In the genomic region with DNA sequence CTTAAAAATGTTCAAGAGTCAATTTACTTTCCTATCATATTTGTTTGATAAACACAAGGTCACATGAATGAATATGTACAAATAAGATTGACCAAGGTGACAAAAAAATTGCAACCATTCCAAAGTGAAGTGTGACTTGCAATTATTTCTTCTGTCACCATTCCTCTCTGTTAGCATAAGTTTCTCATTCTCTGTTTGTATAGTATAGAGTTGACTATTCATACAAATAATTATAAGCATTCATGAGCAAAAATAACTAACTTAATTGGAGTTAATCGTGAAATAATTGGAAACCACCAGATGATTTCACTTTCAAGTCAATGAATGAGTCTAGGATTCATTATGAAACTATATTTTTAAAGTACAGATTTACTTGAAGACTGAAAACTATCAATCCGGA, we compare ENCODE assay signal across 31 cellular contexts.
"Had no signal": no experiment of that assay in that cellular context is flagged by ENCODE, and none has a peak within 500 bp of the region (broad histone marks: within the 10 kb centered on the region; RNA-seq: fewer than 3 reads in every experiment).

No MANE protein-coding gene starts in this region.

- H3K27ac ChIP-seq: ascending aorta, cardiac muscle cell, PC-9, RWPE1 had no signal

- ATAC-seq: activated CD8-positive, alpha-beta T cell treated with anti-CD3 and anti-CD28 coated beads for 36 hours; Right ventricle myocardium inferior had no signal

- DNase-seq: activated CD4-positive, alpha-beta T cell treated with anti-CD3 and anti-CD28 coated beads, Interleukin-2, amount 10 ng/mL, durations not matched to agents 24 days and 14 days; activated CD4-positive, alpha-beta T cell treated with anti-CD3 and anti-CD28 coated beads, Interleukin-2, amount 50 U/mL, for 4 hours; activated CD8-positive, alpha-beta T cell treated with anti-CD3 and anti-CD28 coated beads for 36 hours; activated gamma-delta T cell; activated naive CD4-positive, alpha-beta T cell treated with Interleukin-2 at 50 U/mL for 16 hours; activated naive CD8-positive, alpha-beta T cell treated with anti-CD3 and anti-CD28 coated beads, Interleukin-2, amount 10 ng/mL, durations not matched to agents 7 days and 5 days; activated T-cell treated with anti-CD3 and anti-CD28 coated beads, Interleukin-2, amount 50 U/mL, for 24 hours; amygdala; Karpas-422; KBM-7; MG63; NCI-H1048; NCI-H1105 treated with DMSO at 0.1 percent for 48 hours; NCI-H1436; NCI-H187; NCI-H2171 treated with DMSO at 0.1 percent for 48 hours; NCI-H2227 treated with DMSO at 0.1 percent for 48 hours; NCI-H446; NCI-H510A treated with DMSO at 0.1 percent for 48 hours; NCI-H526 treated with DMSO at 0.1 percent for 48 hours; NCI-H82; NK-92 treated with Interleukin-12 subunit alpha and Interleukin-12 subunit beta, amount 100 ng/mL, for 24 hours; PC-9; SIG-M5; SW 1271; T-helper 1 cell; T1000 had no signal
